ENCODE assay signal across 1 cellular context in genomic region chr9:72362118-72362531, GRCh38.
TF ChIP-seq lines count a peak whose summit lies in the region.

No MANE protein-coding gene starts in this region.

TF ChIP-seq in HepG2, 621 proteins besides CTCF, POLR2A, EP300 and RAD21 (continues in another document):
- TF ChIP-seq LCORL (IDR thresholded peaks at IDR 0.05), result no peak
- TF ChIP-seq LCORL (CRISPR knock-in tag; IDR thresholded peaks at IDR 0.05), result 0 out of 2 replicates have a peak, but pooled peaks have one; percentile 6
- no peak for TF ChIP-seq ZBTB37 (CRISPR knock-in tag; IDR thresholded peaks at IDR 0.05)
- no peak for TF ChIP-seq KMT2B (CRISPR knock-in tag; IDR thresholded peaks at IDR 0.05)
- TF ChIP-seq ZNF251 (CRISPR knock-in tag; IDR thresholded peaks at IDR 0.05), result no peak
- TF ChIP-seq MAFK (conservative IDR thresholded peaks at IDR 0.05 in 1 of 2, IDR thresholded peaks at IDR 0.05 in 1 of 2; ENCODE audit: low read length in 2 of 2), result peak in 1 of 2 experiments; percentile 70; a peak in 1 of 4 replicates
- 0 out of 2 replicates have a peak, but pooled peaks have one; percentile 23 for TF ChIP-seq CREM (IDR thresholded peaks at IDR 0.05)
- TF ChIP-seq CREM (CRISPR knock-in tag; IDR thresholded peaks at IDR 0.05), result no peak
- no peak for TF ChIP-seq ZNF580 (CRISPR knock-in tag; IDR thresholded peaks at IDR 0.05; ENCODE audit: borderline replicate concordance, low read depth)
- TF ChIP-seq ZFYVE20 (CRISPR knock-in tag; IDR thresholded peaks at IDR 0.05; ENCODE audit: borderline replicate concordance, low read depth), result no peak
- no peak for TF ChIP-seq KLF13 (CRISPR knock-in tag; IDR thresholded peaks at IDR 0.05)
- TF ChIP-seq KLF16 (CRISPR knock-in tag; IDR thresholded peaks at IDR 0.05), result 0 out of 4 replicates have a peak, but pooled peaks of 1 of the 2 experiments have one; percentile 23
- peak; percentile 26; the same call in 1 of the 2 replicates for TF ChIP-seq SOX5 (CRISPR knock-in tag; IDR thresholded peaks at IDR 0.05; ENCODE audit: borderline replicate concordance)
- TF ChIP-seq MAFF (IDR thresholded peaks at IDR 0.05; ENCODE audit: low read depth, low read length), result peak; percentile 43
- TF ChIP-seq SOX13 (IDR thresholded peaks at IDR 0.05), result no peak
- peak in 1 of 2 experiments; percentile 7; a peak in 1 of 4 replicates for TF ChIP-seq SOX13 (CRISPR knock-in tag; conservative IDR thresholded peaks at IDR 0.05 in 1 of 2, IDR thresholded peaks at IDR 0.05 in 1 of 2)
- TF ChIP-seq MIXL1 (CRISPR knock-in tag; IDR thresholded peaks at IDR 0.05), result 0 out of 2 replicates have a peak, but pooled peaks have one; percentile 18
- peak; percentile 49; the same call in 1 of the 2 replicates for TF ChIP-seq TFAP4 (IDR thresholded peaks at IDR 0.05; ENCODE audit: borderline replicate concordance, low read depth)
- no peak for TF ChIP-seq ZNF263 (CRISPR knock-in tag; IDR thresholded peaks at IDR 0.05)
- no peak for TF ChIP-seq ZNF567 (CRISPR knock-in tag; IDR thresholded peaks at IDR 0.05; ENCODE audit: borderline replicate concordance)
- TF ChIP-seq ZNF138 (CRISPR knock-in tag; IDR thresholded peaks at IDR 0.05; ENCODE audit: low read depth), result no peak
- TF ChIP-seq NFE2 (CRISPR knock-in tag; IDR thresholded peaks at IDR 0.05), result peak; percentile 40; the same call in 1 of the 2 replicates
- TF ChIP-seq ZNF710 (CRISPR knock-in tag; IDR thresholded peaks at IDR 0.05; ENCODE audit: borderline replicate concordance), result no peak
- peak; percentile 47; the same call in 1 of the 2 replicates for TF ChIP-seq CEBPB (IDR thresholded peaks at IDR 0.05; ENCODE audit: borderline replicate concordance, low read depth, low read length)
- no peak for TF ChIP-seq AFF4 (CRISPR knock-in tag; IDR thresholded peaks at IDR 0.05)
- 0 out of 2 replicates have a peak, but pooled peaks have one; percentile 17 for TF ChIP-seq TBX3 (IDR thresholded peaks at IDR 0.05; ENCODE audit: borderline replicate concordance)
- peak; percentile 53; the same call in 1 of the 2 replicates for TF ChIP-seq FOSL2 (CRISPR knock-in tag; IDR thresholded peaks at IDR 0.05)
- no peak for TF ChIP-seq ZNF446 (CRISPR knock-in tag; IDR thresholded peaks at IDR 0.05)
- TF ChIP-seq RFXAP (CRISPR knock-in tag; IDR thresholded peaks at IDR 0.05; ENCODE audit: borderline replicate concordance), result no peak
- TF ChIP-seq ZNF770 (CRISPR knock-in tag; IDR thresholded peaks at IDR 0.05), result 0 out of 2 replicates have a peak, but pooled peaks have one; percentile 15
- no peak for TF ChIP-seq ZNF83 (CRISPR knock-in tag; IDR thresholded peaks at IDR 0.05; ENCODE audit: borderline replicate concordance)
- TF ChIP-seq HOMEZ (CRISPR knock-in tag; IDR thresholded peaks at IDR 0.05; ENCODE audit: low read depth), result peak; percentile 46; the same call in 1 of the 2 replicates
- no peak for TF ChIP-seq RXRA (CRISPR knock-in tag; IDR thresholded peaks at IDR 0.05)
- no peak for TF ChIP-seq NPAS2 (CRISPR knock-in tag; IDR thresholded peaks at IDR 0.05; ENCODE audit: borderline replicate concordance)
- no peak for TF ChIP-seq ASH2L (IDR thresholded peaks at IDR 0.05; ENCODE audit: insufficient read length, low read depth, low read length)
- peak; percentile 67 for TF ChIP-seq FOXA3 (CRISPR knock-in tag; IDR thresholded peaks at IDR 0.05)
- no peak for TF ChIP-seq DMAP1 (CRISPR knock-in tag; IDR thresholded peaks at IDR 0.05)
- TF ChIP-seq MXD4 (CRISPR knock-in tag; IDR thresholded peaks at IDR 0.05), result 0 out of 2 replicates have a peak, but pooled peaks have one; percentile 5
- TF ChIP-seq ZFX (CRISPR knock-in tag; IDR thresholded peaks at IDR 0.05; ENCODE audit: low read depth), result no peak
- no peak for TF ChIP-seq AGO1 (IDR thresholded peaks at IDR 0.05; ENCODE audit: low read depth, low read length, poor library complexity, severe bottlenecking)
- TF ChIP-seq PRDM10 (CRISPR knock-in tag; IDR thresholded peaks at IDR 0.05; ENCODE audit: low read depth), result no peak
- no peak for TF ChIP-seq EZH2 (conservative IDR thresholded peaks at IDR 0.05; ENCODE audit: low read depth, low read length)
- no peak for TF ChIP-seq ZNF691 (CRISPR knock-in tag; IDR thresholded peaks at IDR 0.05; ENCODE audit: borderline replicate concordance, low read depth)
- TF ChIP-seq FOXP1 (IDR thresholded peaks at IDR 0.05), result no peak
- peak; percentile 76 for TF ChIP-seq FOXP1 (CRISPR knock-in tag; IDR thresholded peaks at IDR 0.05)
- no peak for TF ChIP-seq SNAPC2 (CRISPR knock-in tag; IDR thresholded peaks at IDR 0.05)
- TF ChIP-seq ZFP91 (CRISPR knock-in tag; IDR thresholded peaks at IDR 0.05; ENCODE audit: borderline replicate concordance), result peak; percentile 52; the same call in 1 of the 2 replicates
